12 cellular contexts compared by ENCODE assay signal in the genomic region with DNA sequence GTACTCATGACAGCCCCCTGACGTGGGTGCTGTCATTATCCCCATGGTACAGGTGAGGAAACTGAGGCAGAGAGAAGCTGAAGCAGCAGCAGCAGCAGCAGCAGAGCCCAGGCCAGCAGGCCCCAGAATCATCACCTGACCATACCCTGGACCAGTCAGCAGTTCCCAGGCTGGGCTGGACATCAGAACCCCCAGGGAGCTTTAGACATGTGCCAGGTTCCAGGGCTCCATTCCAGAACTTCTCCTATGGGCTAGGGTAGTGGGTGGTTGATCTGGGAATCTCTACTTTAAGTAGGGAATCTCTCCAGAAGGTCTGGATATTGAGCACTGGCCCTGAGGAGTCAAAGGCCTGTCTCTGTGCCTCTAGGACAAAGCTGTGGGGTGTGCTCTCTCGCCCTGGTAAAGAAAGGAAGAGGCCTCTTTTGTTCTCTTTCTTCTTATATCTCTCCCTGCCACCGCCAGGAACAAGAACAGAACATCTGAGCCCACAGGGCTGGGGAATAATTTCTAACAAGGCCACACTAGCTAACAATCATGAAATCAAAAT. TPM values are rescaled to one million over a fixed set of nuclear protein-coding genes. Genes with fewer than 3 reads are reported as not detected.
DNase-seq lines count a peak whose midpoint lies in the region; ATAC-seq and TF ChIP-seq lines count a peak whose summit lies in the region.
"Had no signal": no experiment of that assay in that cellular context is flagged by ENCODE, and none has a peak within 500 bp of the region (broad histone marks: within the 10 kb centered on the region; RNA-seq: fewer than 3 reads in every experiment).

No MANE protein-coding gene starts in this region.

- H2BK12ac ChIP-seq in mesenchymal stem cell (ENCODE audit: low read length in 2 of 2) = peak overlapping the region in 1 of 2 experiments; percentile 13

- peaks cover 8% of the 10 kb centered on the region for H3K4me1 Mint-ChIP-seq in activated CD4-positive, alpha-beta T cell treated with anti-CD3 and anti-CD28 coated beads, Interleukin-2, amount 10 ng/mL, durations not matched to agents 7 days and 5 days
- H3K4me1 Mint-ChIP-seq in activated CD4-positive, alpha-beta T cell treated with anti-CD3 and anti-CD28 coated beads, Interleukin-2, amount 10 ng/mL, durations not matched to agents 24 days and 14 days = peaks cover 2% of the 10 kb centered on the region
- H3K4me1 Mint-ChIP-seq in chondrocyte (ENCODE audit: low read depth) = peaks cover 7% of the 10 kb centered on the region

- intact Hi-C loops in activated CD4-positive, alpha-beta T cell treated with anti-CD3 and anti-CD28 coated beads, Interleukin-2, amount 10 ng/mL, durations not matched to agents 24 days and 14 days (cut with micrococcal nuclease) = no loop called here
- intact Hi-C loops in thyroid gland (cut with DNase I) = no loop called here

- peaks cover 31% of the 10 kb centered on the region for H3K79me1 ChIP-seq in mesenchymal stem cell (replicated peaks; ENCODE audit: low read length, poor library complexity, severe bottlenecking)

- no peaks in the 10 kb centered on the region for H3K9me3 Mint-ChIP-seq in activated CD4-positive, alpha-beta T cell treated with anti-CD3 and anti-CD28 coated beads, Interleukin-2, amount 10 ng/mL, durations not matched to agents 7 days and 5 days
- no peaks in the 10 kb centered on the region for H3K9me3 Mint-ChIP-seq in activated CD4-positive, alpha-beta T cell treated with anti-CD3 and anti-CD28 coated beads, Interleukin-2, amount 10 ng/mL, durations not matched to agents 24 days and 14 days
- no peaks in the 10 kb centered on the region for H3K9me3 Mint-ChIP-seq in chondrocyte (ENCODE audit: low read depth)
- H3K9me3 Mint-ChIP-seq: stimulated activated memory B cell treated with anti-CD40 and anti-IgM and Interleukin-4, amounts not matched to agents 10 μg/mL and 1 μg/mL and 100 μg/mL, for 72 hours had no signal

- H3K36me3 Mint-ChIP-seq in activated CD4-positive, alpha-beta T cell treated with anti-CD3 and anti-CD28 coated beads, Interleukin-2, amount 10 ng/mL, durations not matched to agents 7 days and 5 days (ENCODE audit: low read depth) = peaks cover 9% of the 10 kb centered on the region
- peaks cover 16% of the 10 kb centered on the region for H3K36me3 Mint-ChIP-seq in activated CD4-positive, alpha-beta T cell treated with anti-CD3 and anti-CD28 coated beads, Interleukin-2, amount 10 ng/mL, durations not matched to agents 24 days and 14 days (ENCODE audit: low read depth)
- H3K36me3 Mint-ChIP-seq in chondrocyte (ENCODE audit: low read depth) = peaks cover 33% of the 10 kb centered on the region

- H3K4me2 ChIP-seq in mesenchymal stem cell (ENCODE audit: low read length, poor library complexity, severe bottlenecking) = no peak overlapping the region

- TF ChIP-seq POLR2A in thyroid gland (IDR thresholded peaks at IDR 0.05) = no peak

- H2BK120ac ChIP-seq in mesenchymal stem cell (ENCODE audit: low read depth, low read length) = peak overlapping the region; percentile 12

- H2AK5ac ChIP-seq in mesenchymal stem cell (ENCODE audit: low read length, severe bottlenecking) = peak overlapping the region; percentile 34

- H3K27me3 ChIP-seq in mesenchymal stem cell (ENCODE audit: control insufficient read depth in 1 of 2, insufficient read depth in 1 of 2, low read length in 2 of 2) (no peaks in the 10 kb centered on the region), thyroid gland (no peaks in the 10 kb centered on the region)
- H3K27me3 ChIP-seq: cardiac muscle cell, right lobe of liver had no signal

- H3K36me3 ChIP-seq in mesenchymal stem cell (ENCODE audit: control insufficient read depth in 1 of 2, insufficient read depth in 2 of 2, low read depth in 1 of 2, low read length in 2 of 2) (peaks cover 77 to 87% of the 10 kb centered on the region in 2 experiments), thyroid gland (peaks cover 45 to 61% of the 10 kb centered on the region in 2 donors)

- H4K8ac ChIP-seq in mesenchymal stem cell (ENCODE audit: low read length) = no peak overlapping the region

- no peak overlapping the region for H3K4me3 Mint-ChIP-seq in activated CD4-positive, alpha-beta T cell treated with anti-CD3 and anti-CD28 coated beads, Interleukin-2, amount 10 ng/mL, durations not matched to agents 7 days and 5 days
- H3K4me3 Mint-ChIP-seq in activated CD4-positive, alpha-beta T cell treated with anti-CD3 and anti-CD28 coated beads, Interleukin-2, amount 10 ng/mL, durations not matched to agents 24 days and 14 days = no peak overlapping the region
- H3K4me3 Mint-ChIP-seq in chondrocyte (ENCODE audit: unreplicated experiment) = no peak overlapping the region
- H3K4me3 Mint-ChIP-seq: stimulated activated memory B cell treated with anti-CD40 and anti-IgM and Interleukin-4, amounts not matched to agents 10 μg/mL and 1 μg/mL and 100 μg/mL, for 72 hours had no signal

- no peaks in the 10 kb centered on the region for H3K27me3 Mint-ChIP-seq in activated CD4-positive, alpha-beta T cell treated with anti-CD3 and anti-CD28 coated beads, Interleukin-2, amount 10 ng/mL, durations not matched to agents 7 days and 5 days
- H3K27me3 Mint-ChIP-seq in activated CD4-positive, alpha-beta T cell treated with anti-CD3 and anti-CD28 coated beads, Interleukin-2, amount 10 ng/mL, durations not matched to agents 24 days and 14 days = no peaks in the 10 kb centered on the region
- H3K27me3 Mint-ChIP-seq in chondrocyte (ENCODE audit: low read depth) = no peaks in the 10 kb centered on the region
- H3K27me3 Mint-ChIP-seq: stimulated activated memory B cell treated with anti-CD40 and anti-IgM and Interleukin-4, amounts not matched to agents 10 μg/mL and 1 μg/mL and 100 μg/mL, for 72 hours had no signal

- H3K27ac ChIP-seq in mesenchymal stem cell (ENCODE audit: low read length, poor library complexity, severe bottlenecking) (peak overlapping the region; percentile 3), thyroid gland (peak overlapping the region; percentile 2 to 60 (median 46))
- H3K27ac ChIP-seq: cardiac muscle cell had no signal

- DNase-seq in activated CD4-positive, alpha-beta T cell treated with anti-CD3 and anti-CD28 coated beads, Interleukin-2, amount 10 ng/mL, durations not matched to agents 7 days and 5 days = no peak
- no peak for DNase-seq in activated CD4-positive, alpha-beta T cell treated with anti-CD3 and anti-CD28 coated beads, Interleukin-2, amount 10 ng/mL, durations not matched to agents 24 days and 14 days
- no peak for DNase-seq in chondrocyte (ENCODE audit: low spot score)
- DNase-seq in mesenchymal stem cell = no peak
- no peak for DNase-seq in thyroid gland
- DNase-seq in amniotic stem cell (lab: John Stamatoyannopoulos, UW) = no peak
- no peak for DNase-seq in NCI-H1417 treated with DMSO at 0.1 percent for 48 hours (lab: John Stamatoyannopoulos, UW)
- DNase-seq: activated CD4-positive, alpha-beta T cell treated with anti-CD3 and anti-CD28 coated beads, Interleukin-2, amount 50 U/mL, for 4 hours; right lobe of liver had no signal

- H3K14ac ChIP-seq in mesenchymal stem cell (ENCODE audit: low read length in 2 of 2) = no peak overlapping the region

- POLR2A ChIA-PET in activated CD4-positive, alpha-beta T cell treated with anti-CD3 and anti-CD28 coated beads, Interleukin-2, amount 10 ng/mL, durations not matched to agents 7 days and 5 days (lab: Charles Lee) = interaction anchor here (0.6 kb wide), 1 partner anchor 280 kb away, joined by 3 read pairs; no protein-coding TSS in a partner anchor

- H4K91ac ChIP-seq in mesenchymal stem cell (ENCODE audit: low read length) = no peak overlapping the region

- CTCF ChIA-PET in activated CD4-positive, alpha-beta T cell treated with anti-CD3 and anti-CD28 coated beads, Interleukin-2, amount 10 ng/mL, durations not matched to agents 7 days and 5 days (lab: Charles Lee) = no interaction called here

- peaks cover 18% of the 10 kb centered on the region for H3K4me1 ChIP-seq in mesenchymal stem cell (ENCODE audit: control insufficient read depth, insufficient read depth, low read depth, low read length)
- H3K4me1 ChIP-seq in thyroid gland = peaks cover 6 to 26% of the 10 kb centered on the region in 2 donors
- H3K4me1 ChIP-seq: right lobe of liver had no signal

- H3K23ac ChIP-seq in mesenchymal stem cell (ENCODE audit: low read length in 2 of 2) = no peak overlapping the region

- WGBS in mesenchymal stem cell = 78% methylated on average over 3 of the region's 3 CpGs
- WGBS in thyroid gland, 2 donors = 64 to 90% methylated on average over 3 of the region's 3 CpGs

- ATAC-seq in GM19455 (IDR thresholded peaks at IDR 0.05; ENCODE audit: unreplicated experiment) = no peak
- ATAC-seq: stimulated activated memory B cell treated with anti-CD40 and anti-IgM and Interleukin-4, amounts not matched to agents 10 μg/mL and 1 μg/mL and 100 μg/mL, for 72 hours had no signal

- H3K9me3 ChIP-seq in mesenchymal stem cell (ENCODE audit: control insufficient read depth, low read length) = no peaks in the 10 kb centered on the region
- H3K9me3 ChIP-seq in thyroid gland = no peaks in the 10 kb centered on the region
- H3K9me3 ChIP-seq: right lobe of liver had no signal

- H3K4ac ChIP-seq in mesenchymal stem cell (ENCODE audit: low read depth in 1 of 2, low read length in 2 of 2) = no peak overlapping the region

- no peak overlapping the region for H2BK15ac ChIP-seq in mesenchymal stem cell (ENCODE audit: low read depth, poor library complexity, severe bottlenecking)

- H3K4me3 ChIP-seq in mesenchymal stem cell (ENCODE audit: insufficient read depth in 1 of 2, low read depth in 1 of 2, low read length in 2 of 2) = no peak overlapping the region
- no peak overlapping the region for H3K4me3 ChIP-seq in thyroid gland (replicated peaks in 1 of 3)
- H3K4me3 ChIP-seq: cardiac muscle cell, right lobe of liver had no signal

- H3K9ac ChIP-seq in mesenchymal stem cell (ENCODE audit: low read length) = peak overlapping the region; percentile 83

- no peak overlapping the region for H2AFZ ChIP-seq in mesenchymal stem cell (ENCODE audit: low read depth, low read length)

- H2BK5ac ChIP-seq in mesenchymal stem cell (ENCODE audit: low read depth, low read length, poor library complexity, severe bottlenecking) = no peak overlapping the region

- TF ChIP-seq CTCF in chondrocyte (IDR thresholded peaks at IDR 0.05) (no peak), thyroid gland (IDR thresholded peaks at IDR 0.05) (no peak)

- H3K18ac ChIP-seq in mesenchymal stem cell (ENCODE audit: low read depth in 1 of 2, low read length in 2 of 2) = no peak overlapping the region

- H3K27ac Mint-ChIP-seq in activated CD4-positive, alpha-beta T cell treated with anti-CD3 and anti-CD28 coated beads, Interleukin-2, amount 10 ng/mL, durations not matched to agents 7 days and 5 days = peak overlapping the region; percentile 20
- no peak overlapping the region for H3K27ac Mint-ChIP-seq in activated CD4-positive, alpha-beta T cell treated with anti-CD3 and anti-CD28 coated beads, Interleukin-2, amount 10 ng/mL, durations not matched to agents 24 days and 14 days
- H3K27ac Mint-ChIP-seq in chondrocyte (ENCODE audit: unreplicated experiment) = peak overlapping the region; percentile 8
- H3K27ac Mint-ChIP-seq: stimulated activated memory B cell treated with anti-CD40 and anti-IgM and Interleukin-4, amounts not matched to agents 10 μg/mL and 1 μg/mL and 100 μg/mL, for 72 hours had no signal

RNA-seq across cellular contexts. Expression of a gene that starts 26.6 kb away (rescaled TPM):
- 1 to 10 TPM; 4.7 to 5.0 TPM for total RNA-seq in activated CD4-positive, alpha-beta T cell treated with anti-CD3 and anti-CD28 coated beads, Interleukin-2, amount 10 ng/mL, durations not matched to agents 7 days and 5 days
- 12.6 and 12.8 TPM in 2 replicates for total RNA-seq in activated CD4-positive, alpha-beta T cell treated with anti-CD3 and anti-CD28 coated beads, Interleukin-2, amount 10 ng/mL, durations not matched to agents 24 days and 14 days
- total RNA-seq in chondrocyte = 1.7 to 9.9 TPM (median 8.5 TPM) in 3 replicates
- 9.1 TPM for polyA plus RNA-seq in mesenchymal stem cell (2013, experiment 1 of 2)
- 8.8 TPM for polyA plus RNA-seq in mesenchymal stem cell (2013, experiment 2 of 2)
- total RNA-seq in thyroid gland = 100 to 1,000 TPM in 1 of 4 donors, 10 to 100 TPM in 3; 13.1 to 111 (median 24.6) TPM

RNA-seq across cellular contexts. Expression of a gene that starts 44.4 kb away (rescaled TPM):
- total RNA-seq in activated CD4-positive, alpha-beta T cell treated with anti-CD3 and anti-CD28 coated beads, Interleukin-2, amount 10 ng/mL, durations not matched to agents 7 days and 5 days = 10 to 100 TPM; 33.8 to 34.5 TPM
- total RNA-seq in activated CD4-positive, alpha-beta T cell treated with anti-CD3 and anti-CD28 coated beads, Interleukin-2, amount 10 ng/mL, durations not matched to agents 24 days and 14 days = 31.9 and 33.1 TPM in 2 replicates
- total RNA-seq in chondrocyte = 117 to 121 TPM (median 121 TPM) in 3 replicates
- 71.3 TPM for polyA plus RNA-seq in mesenchymal stem cell (2013, experiment 1 of 2)
- polyA plus RNA-seq in mesenchymal stem cell (2013, experiment 2 of 2) = 71.6 TPM
- total RNA-seq in thyroid gland = 10 to 100 TPM; 42.9 to 92.2 (median 74.5) TPM

RNA-seq across cellular contexts. Expression of a gene that starts 46.8 kb away (rescaled TPM):
- total RNA-seq in activated CD4-positive, alpha-beta T cell treated with anti-CD3 and anti-CD28 coated beads, Interleukin-2, amount 10 ng/mL, durations not matched to agents 7 days and 5 days = 10 to 100 TPM; 65.0 to 72.0 TPM
- 34.3 and 43.2 TPM in 2 replicates for total RNA-seq in activated CD4-positive, alpha-beta T cell treated with anti-CD3 and anti-CD28 coated beads, Interleukin-2, amount 10 ng/mL, durations not matched to agents 24 days and 14 days
- total RNA-seq in chondrocyte (16.3 to 30.2 TPM (median 21.0 TPM) in 3 replicates), thyroid gland (100 to 1,000 TPM; 106 to 122 (median 112) TPM)
- 3.7 TPM for polyA plus RNA-seq in mesenchymal stem cell (2013, experiment 1 of 2)
- polyA plus RNA-seq in mesenchymal stem cell (2013, experiment 2 of 2) = 4.4 TPM
